1 cellular context compared by ENCODE assay signal in genomic region chr16:85181739-85182129, GRCh38.
A peak's percentile ranks its signal among the peaks of the same experiment; 100 is the strongest.
TF ChIP-seq lines count a peak whose summit lies in the region.

No MANE protein-coding gene starts in this region.

TF ChIP-seq in HepG2, 621 proteins besides CTCF, POLR2A, EP300 and RAD21 (continued from another document and continues in another):
- TF ChIP-seq ZNF816 (CRISPR knock-in tag; IDR thresholded peaks at IDR 0.05; ENCODE audit: borderline replicate concordance) (no peak), NCOR1 (IDR thresholded peaks at IDR 0.05; ENCODE audit: borderline replicate concordance, low read length) (0 out of 2 replicates have a peak, but pooled peaks have one; percentile 29), ZSCAN12 (CRISPR knock-in tag; IDR thresholded peaks at IDR 0.05) (no peak), JARID2 (CRISPR knock-in tag; IDR thresholded peaks at IDR 0.05; ENCODE audit: insufficient replicate concordance) (no peak), ZNF878 (CRISPR knock-in tag; IDR thresholded peaks at IDR 0.05) (no peak), ZNF768 (CRISPR knock-in tag; IDR thresholded peaks at IDR 0.05) (peak; percentile 9; the same call in 1 of the 2 replicates), RBAK (CRISPR knock-in tag; IDR thresholded peaks at IDR 0.05) (no peak), ZNF564 (CRISPR knock-in tag; IDR thresholded peaks at IDR 0.05) (peak; percentile 85; the same call in 1 of the 2 replicates), MATR3 (CRISPR knock-in tag; IDR thresholded peaks at IDR 0.05) (no peak), DPF2 (CRISPR knock-in tag; IDR thresholded peaks at IDR 0.05; ENCODE audit: borderline replicate concordance, low read depth) (peak; percentile 44; the same call in 1 of the 2 replicates), SAFB2 (CRISPR knock-in tag; IDR thresholded peaks at IDR 0.05; ENCODE audit: borderline replicate concordance, low read depth) (no peak), KDM5B (CRISPR knock-in tag; IDR thresholded peaks at IDR 0.05; ENCODE audit: borderline replicate concordance) (peak; percentile 62; the same call in 1 of the 2 replicates), SNAPC4 (CRISPR knock-in tag; IDR thresholded peaks at IDR 0.05) (no peak), ZNF3 (CRISPR knock-in tag; IDR thresholded peaks at IDR 0.05) (no peak; the same call in 1 of the 2 replicates), ZSCAN31 (CRISPR knock-in tag; IDR thresholded peaks at IDR 0.05; ENCODE audit: low read depth) (no peak), MAZ (IDR thresholded peaks at IDR 0.05; ENCODE audit: borderline replicate concordance, low read depth, low read length) (no peak), MAZ (CRISPR knock-in tag; IDR thresholded peaks at IDR 0.05; ENCODE audit: low read depth) (peak; percentile 53; the same call in 1 of the 2 replicates), FOSL1 (CRISPR knock-in tag; IDR thresholded peaks at IDR 0.05; ENCODE audit: borderline replicate concordance) (no peak), ZFY (CRISPR knock-in tag; IDR thresholded peaks at IDR 0.05) (peak; percentile 77), CENPX (CRISPR knock-in tag; IDR thresholded peaks at IDR 0.05) (no peak), ZNF629 (CRISPR knock-in tag; conservative IDR thresholded peaks at IDR 0.05) (0 out of 2 replicates have a peak, but pooled peaks have one; percentile 22), ZNF790 (CRISPR knock-in tag; IDR thresholded peaks at IDR 0.05; ENCODE audit: borderline replicate concordance) (no peak), ZFP90 (CRISPR knock-in tag; IDR thresholded peaks at IDR 0.05; ENCODE audit: borderline replicate concordance) (peak; percentile 34; the same call in 1 of the 2 replicates), CAMTA2 (CRISPR knock-in tag; IDR thresholded peaks at IDR 0.05; ENCODE audit: borderline replicate concordance) (no peak), ZNF713 (CRISPR knock-in tag; IDR thresholded peaks at IDR 0.05) (no peak), CBX2 (IDR thresholded peaks at IDR 0.05; ENCODE audit: low read depth, low read length) (no peak), CBX2 (CRISPR knock-in tag; IDR thresholded peaks at IDR 0.05; ENCODE audit: low read depth) (no peak), HDAC2 (CRISPR knock-in tag; IDR thresholded peaks at IDR 0.05) (peak; percentile 84), ZNF326 (CRISPR knock-in tag; IDR thresholded peaks at IDR 0.05; ENCODE audit: borderline replicate concordance) (no peak), ZFP41 (CRISPR knock-in tag; IDR thresholded peaks at IDR 0.05; ENCODE audit: borderline replicate concordance) (no peak), ELF1 (CRISPR knock-in tag; IDR thresholded peaks at IDR 0.05) (no peak), ZNF615 (CRISPR knock-in tag; IDR thresholded peaks at IDR 0.05; ENCODE audit: borderline replicate concordance) (no peak), TBX2 (CRISPR knock-in tag; IDR thresholded peaks at IDR 0.05; ENCODE audit: borderline replicate concordance) (0 out of 2 replicates have a peak, but pooled peaks have one; percentile 30)
- TF ChIP-seq, protein P1, sequence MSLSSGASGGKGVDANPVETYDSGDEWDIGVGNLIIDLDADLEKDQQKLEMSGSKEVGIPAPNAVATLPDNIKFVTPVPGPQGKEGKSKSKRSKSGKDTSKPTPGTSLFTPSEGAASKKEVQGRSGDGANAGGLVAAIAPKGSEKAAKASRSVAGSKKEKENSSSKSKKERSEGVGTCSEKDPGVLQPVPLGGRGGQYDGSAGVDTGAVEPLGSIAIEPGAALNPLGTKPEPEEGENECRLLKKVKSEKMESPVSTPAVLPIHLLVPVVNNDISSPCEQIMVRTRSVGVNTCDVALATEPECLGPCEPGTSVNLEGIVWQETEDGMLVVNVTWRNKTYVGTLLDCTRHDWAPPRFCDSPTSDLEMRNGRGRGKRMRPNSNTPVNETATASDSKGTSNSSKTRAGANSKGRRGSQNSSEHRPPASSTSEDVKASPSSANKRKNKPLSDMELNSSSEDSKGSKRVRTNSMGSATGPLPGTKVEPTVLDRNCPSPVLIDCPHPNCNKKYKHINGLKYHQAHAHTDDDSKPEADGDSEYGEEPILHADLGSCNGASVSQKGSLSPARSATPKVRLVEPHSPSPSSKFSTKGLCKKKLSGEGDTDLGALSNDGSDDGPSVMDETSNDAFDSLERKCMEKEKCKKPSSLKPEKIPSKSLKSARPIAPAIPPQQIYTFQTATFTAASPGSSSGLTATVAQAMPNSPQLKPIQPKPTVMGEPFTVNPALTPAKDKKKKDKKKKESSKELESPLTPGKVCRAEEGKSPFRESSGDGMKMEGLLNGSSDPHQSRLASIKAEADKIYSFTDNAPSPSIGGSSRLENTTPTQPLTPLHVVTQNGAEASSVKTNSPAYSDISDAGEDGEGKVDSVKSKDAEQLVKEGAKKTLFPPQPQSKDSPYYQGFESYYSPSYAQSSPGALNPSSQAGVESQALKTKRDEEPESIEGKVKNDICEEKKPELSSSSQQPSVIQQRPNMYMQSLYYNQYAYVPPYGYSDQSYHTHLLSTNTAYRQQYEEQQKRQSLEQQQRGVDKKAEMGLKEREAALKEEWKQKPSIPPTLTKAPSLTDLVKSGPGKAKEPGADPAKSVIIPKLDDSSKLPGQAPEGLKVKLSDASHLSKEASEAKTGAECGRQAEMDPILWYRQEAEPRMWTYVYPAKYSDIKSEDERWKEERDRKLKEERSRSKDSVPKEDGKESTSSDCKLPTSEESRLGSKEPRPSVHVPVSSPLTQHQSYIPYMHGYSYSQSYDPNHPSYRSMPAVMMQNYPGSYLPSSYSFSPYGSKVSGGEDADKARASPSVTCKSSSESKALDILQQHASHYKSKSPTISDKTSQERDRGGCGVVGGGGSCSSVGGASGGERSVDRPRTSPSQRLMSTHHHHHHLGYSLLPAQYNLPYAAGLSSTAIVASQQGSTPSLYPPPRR (CRISPR knock-in tag; IDR thresholded peaks at IDR 0.05; ENCODE audit: borderline replicate concordance) = 0 out of 2 replicates have a peak, but pooled peaks have one; percentile 20
- TF ChIP-seq, protein P2, sequence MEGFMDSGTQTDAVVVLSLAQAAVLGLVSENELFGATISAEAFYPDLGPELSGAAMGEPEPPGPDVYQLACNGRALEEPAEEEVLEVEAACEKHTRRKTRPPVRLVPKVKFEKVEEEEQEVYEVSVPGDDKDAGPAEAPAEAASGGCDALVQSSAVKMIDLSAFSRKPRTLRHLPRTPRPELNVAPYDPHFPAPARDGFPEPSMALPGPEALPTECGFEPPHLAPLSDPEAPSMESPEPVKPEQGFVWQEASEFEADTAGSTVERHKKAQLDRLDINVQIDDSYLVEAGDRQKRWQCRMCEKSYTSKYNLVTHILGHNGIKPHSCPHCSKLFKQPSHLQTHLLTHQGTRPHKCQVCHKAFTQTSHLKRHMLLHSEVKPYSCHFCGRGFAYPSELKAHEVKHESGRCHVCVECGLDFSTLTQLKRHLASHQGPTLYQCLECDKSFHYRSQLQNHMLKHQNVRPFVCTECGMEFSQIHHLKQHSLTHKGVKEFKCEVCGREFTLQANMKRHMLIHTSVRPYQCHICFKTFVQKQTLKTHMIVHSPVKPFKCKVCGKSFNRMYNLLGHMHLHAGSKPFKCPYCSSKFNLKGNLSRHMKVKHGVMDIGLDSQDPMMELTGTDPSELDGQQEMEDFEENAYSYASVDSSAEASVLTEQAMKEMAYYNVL (CRISPR knock-in tag; IDR thresholded peaks at IDR 0.05; ENCODE audit: borderline replicate concordance) = peak; percentile 52; the same call in 1 of the 2 replicates
- TF ChIP-seq, protein P3, sequence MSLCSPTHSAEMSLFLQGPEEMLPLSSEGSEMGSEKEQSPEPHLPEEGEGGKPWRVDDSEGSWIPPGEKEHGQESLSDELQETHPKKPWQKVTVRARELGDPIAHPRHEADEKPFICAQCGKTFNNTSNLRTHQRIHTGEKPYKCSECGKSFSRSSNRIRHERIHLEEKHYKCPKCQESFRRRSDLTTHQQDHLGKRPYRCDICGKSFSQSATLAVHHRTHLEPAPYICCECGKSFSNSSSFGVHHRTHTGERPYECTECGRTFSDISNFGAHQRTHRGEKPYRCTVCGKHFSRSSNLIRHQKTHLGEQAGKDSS (CRISPR knock-in tag; IDR thresholded peaks at IDR 0.05; ENCODE audit: borderline replicate concordance, low read depth) = no peak
- TF ChIP-seq, protein P4, sequence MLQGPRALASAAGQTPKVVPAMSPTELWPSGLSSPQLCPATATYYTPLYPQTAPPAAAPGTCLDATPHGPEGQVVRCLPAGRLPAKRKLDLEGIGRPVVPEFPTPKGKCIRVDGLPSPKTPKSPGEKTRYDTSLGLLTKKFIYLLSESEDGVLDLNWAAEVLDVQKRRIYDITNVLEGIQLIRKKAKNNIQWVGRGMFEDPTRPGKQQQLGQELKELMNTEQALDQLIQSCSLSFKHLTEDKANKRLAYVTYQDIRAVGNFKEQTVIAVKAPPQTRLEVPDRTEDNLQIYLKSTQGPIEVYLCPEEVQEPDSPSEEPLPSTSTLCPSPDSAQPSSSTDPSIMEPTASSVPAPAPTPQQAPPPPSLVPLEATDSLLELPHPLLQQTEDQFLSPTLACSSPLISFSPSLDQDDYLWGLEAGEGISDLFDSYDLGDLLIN (CRISPR knock-in tag; IDR thresholded peaks at IDR 0.05; ENCODE audit: borderline replicate concordance) = no peak
- TF ChIP-seq, protein P5, sequence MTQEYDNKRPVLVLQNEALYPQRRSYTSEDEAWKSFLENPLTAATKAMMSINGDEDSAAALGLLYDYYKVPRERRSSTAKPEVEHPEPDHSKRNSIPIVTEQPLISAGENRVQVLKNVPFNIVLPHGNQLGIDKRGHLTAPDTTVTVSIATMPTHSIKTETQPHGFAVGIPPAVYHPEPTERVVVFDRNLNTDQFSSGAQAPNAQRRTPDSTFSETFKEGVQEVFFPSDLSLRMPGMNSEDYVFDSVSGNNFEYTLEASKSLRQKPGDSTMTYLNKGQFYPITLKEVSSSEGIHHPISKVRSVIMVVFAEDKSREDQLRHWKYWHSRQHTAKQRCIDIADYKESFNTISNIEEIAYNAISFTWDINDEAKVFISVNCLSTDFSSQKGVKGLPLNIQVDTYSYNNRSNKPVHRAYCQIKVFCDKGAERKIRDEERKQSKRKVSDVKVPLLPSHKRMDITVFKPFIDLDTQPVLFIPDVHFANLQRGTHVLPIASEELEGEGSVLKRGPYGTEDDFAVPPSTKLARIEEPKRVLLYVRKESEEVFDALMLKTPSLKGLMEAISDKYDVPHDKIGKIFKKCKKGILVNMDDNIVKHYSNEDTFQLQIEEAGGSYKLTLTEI (CRISPR knock-in tag; conservative IDR thresholded peaks at IDR 0.05) = no peak
- TF ChIP-seq, protein P6, sequence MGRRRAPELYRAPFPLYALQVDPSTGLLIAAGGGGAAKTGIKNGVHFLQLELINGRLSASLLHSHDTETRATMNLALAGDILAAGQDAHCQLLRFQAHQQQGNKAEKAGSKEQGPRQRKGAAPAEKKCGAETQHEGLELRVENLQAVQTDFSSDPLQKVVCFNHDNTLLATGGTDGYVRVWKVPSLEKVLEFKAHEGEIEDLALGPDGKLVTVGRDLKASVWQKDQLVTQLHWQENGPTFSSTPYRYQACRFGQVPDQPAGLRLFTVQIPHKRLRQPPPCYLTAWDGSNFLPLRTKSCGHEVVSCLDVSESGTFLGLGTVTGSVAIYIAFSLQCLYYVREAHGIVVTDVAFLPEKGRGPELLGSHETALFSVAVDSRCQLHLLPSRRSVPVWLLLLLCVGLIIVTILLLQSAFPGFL (CRISPR knock-in tag; IDR thresholded peaks at IDR 0.05) = no peak
- TF ChIP-seq, protein P7, sequence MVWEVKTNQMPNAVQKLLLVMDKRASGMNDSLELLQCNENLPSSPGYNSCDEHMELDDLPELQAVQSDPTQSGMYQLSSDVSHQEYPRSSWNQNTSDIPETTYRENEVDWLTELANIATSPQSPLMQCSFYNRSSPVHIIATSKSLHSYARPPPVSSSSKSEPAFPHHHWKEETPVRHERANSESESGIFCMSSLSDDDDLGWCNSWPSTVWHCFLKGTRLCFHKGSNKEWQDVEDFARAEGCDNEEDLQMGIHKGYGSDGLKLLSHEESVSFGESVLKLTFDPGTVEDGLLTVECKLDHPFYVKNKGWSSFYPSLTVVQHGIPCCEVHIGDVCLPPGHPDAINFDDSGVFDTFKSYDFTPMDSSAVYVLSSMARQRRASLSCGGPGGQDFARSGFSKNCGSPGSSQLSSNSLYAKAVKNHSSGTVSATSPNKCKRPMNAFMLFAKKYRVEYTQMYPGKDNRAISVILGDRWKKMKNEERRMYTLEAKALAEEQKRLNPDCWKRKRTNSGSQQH (CRISPR knock-in tag; IDR thresholded peaks at IDR 0.05; ENCODE audit: low read depth) = no peak
- TF ChIP-seq, protein P8, sequence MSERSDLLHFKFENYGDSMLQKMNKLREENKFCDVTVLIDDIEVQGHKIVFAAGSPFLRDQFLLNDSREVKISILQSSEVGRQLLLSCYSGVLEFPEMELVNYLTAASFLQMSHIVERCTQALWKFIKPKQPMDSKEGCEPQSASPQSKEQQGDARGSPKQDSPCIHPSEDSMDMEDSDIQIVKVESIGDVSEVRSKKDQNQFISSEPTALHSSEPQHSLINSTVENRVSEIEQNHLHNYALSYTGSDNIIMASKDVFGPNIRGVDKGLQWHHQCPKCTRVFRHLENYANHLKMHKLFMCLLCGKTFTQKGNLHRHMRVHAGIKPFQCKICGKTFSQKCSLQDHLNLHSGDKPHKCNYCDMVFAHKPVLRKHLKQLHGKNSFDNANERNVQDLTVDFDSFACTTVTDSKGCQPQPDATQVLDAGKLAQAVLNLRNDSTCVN (CRISPR knock-in tag; IDR thresholded peaks at IDR 0.05; ENCODE audit: borderline replicate concordance) = no peak
